Comparison of ENCODE assay signal across 8 cellular contexts in genomic region chr5:87780831-87781760, GRCh38.
DNase-seq lines count a peak whose midpoint lies in the region; ATAC-seq, FAIRE-seq and TF ChIP-seq lines count a peak whose summit lies in the region.

No MANE protein-coding gene starts in this region.

- no peak overlapping the region for H2BK5ac ChIP-seq in H1 (ENCODE audit: low read depth, low read length)
- H2BK5ac ChIP-seq in mesendoderm (ENCODE audit: low read length) = no peak overlapping the region

- H2AK5ac ChIP-seq in H1 (ENCODE audit: low read depth, low read length) (no peak overlapping the region), mesendoderm (ENCODE audit: low read length) (no peak overlapping the region)

- POLR2A ChIA-PET in H1 (lab: Charles Lee; ENCODE audit: partially characterized antibody) = no interaction called here

- H2BK120ac ChIP-seq in H1 (replicated peaks; ENCODE audit: low read depth, low read length) (no peak overlapping the region), mesendoderm (ENCODE audit: low read depth, low read length) (no peak overlapping the region)

- peaks cover 2 to 9% (median 4%) of the 10 kb centered on the region in 4 experiments; a peak in 4 of 7 replicates for H3K27me3 ChIP-seq in H1 (replicated peaks in 1 of 4; ENCODE audit: control insufficient read depth in 3 of 4, extremely low read depth in 1 of 4, insufficient read depth in 3 of 4, low read length in 3 of 4)
- H3K27me3 ChIP-seq in mesendoderm (ENCODE audit: insufficient read depth, low read length, poor library complexity) = no peaks in the 10 kb centered on the region

- no peak overlapping the region for H3K14ac ChIP-seq in H1 (ENCODE audit: insufficient read length)

- no peak overlapping the region for H4K5ac ChIP-seq in H1 (ENCODE audit: insufficient read length, low read depth, low read length)
- H4K5ac ChIP-seq in mesendoderm (ENCODE audit: low read length) = no peak overlapping the region

- no peak overlapping the region for H3K23ac ChIP-seq in H1 (ENCODE audit: insufficient read length)
- no peak overlapping the region for H3K23ac ChIP-seq in mesendoderm (ENCODE audit: low read length)

- CTCF ChIA-PET in H1 (lab: Charles Lee; ENCODE audit: partially characterized antibody) = interaction anchor here (0.5 to 4.0 kb wide), 42 partner anchors 11 to 946 kb away, joined by 3 to 50 read pairs (median 4); no protein-coding TSS in a partner anchor

- no peak overlapping the region for H2BK12ac ChIP-seq in H1 (ENCODE audit: low read depth, low read length)

- TF ChIP-seq POLR2A in H1 (IDR thresholded peaks at IDR 0.05; ENCODE audit: control extremely low read depth in 1 of 2, low read depth in 2 of 2, low read length in 2 of 2) = no peak

- no peaks in the 10 kb centered on the region for H3K79me1 ChIP-seq in H1 (ENCODE audit: low read depth, low read length)
- H3K79me1 ChIP-seq in mesendoderm (ENCODE audit: low read length) = no peaks in the 10 kb centered on the region

- H4K20me1 ChIP-seq in H1 (replicated peaks in 1 of 2; ENCODE audit: control insufficient read depth in 1 of 2, insufficient read depth in 2 of 2, low read length in 2 of 2) = no peaks in the 10 kb centered on the region

- H3K4me3 ChIP-seq in H1 (ENCODE audit: extremely low read depth in 1 of 4, insufficient read depth in 2 of 4, low read depth in 3 of 4, low read length in 4 of 4) = peak overlapping the region in 1 of 4 experiments; percentile 47; a peak in 3 of 8 replicates
- H3K4me3 ChIP-seq in mesendoderm (ENCODE audit: low read length) = no peak overlapping the region

- H3K9ac ChIP-seq in H1 (replicated peaks in 1 of 4; ENCODE audit: extremely low read depth in 1 of 4, low read depth in 3 of 4, low read length in 3 of 4) = no peak overlapping the region
- no peak overlapping the region for H3K9ac ChIP-seq in mesendoderm (ENCODE audit: low read length)

- H3K4ac ChIP-seq in H1 (replicated peaks; ENCODE audit: insufficient read length, low read depth, low read length) = no peak overlapping the region
- no peak overlapping the region for H3K4ac ChIP-seq in mesendoderm (ENCODE audit: low read depth, low read length)

- no peak overlapping the region for H3K56ac ChIP-seq in H1 (replicated peaks; ENCODE audit: insufficient read length, low read depth, low read length)
- H3K56ac ChIP-seq in mesendoderm (ENCODE audit: low read length) = no peak overlapping the region

- no peak overlapping the region for H4K8ac ChIP-seq in H1 (ENCODE audit: extremely low read depth, insufficient read depth, low read length)
- no peak overlapping the region for H4K8ac ChIP-seq in mesendoderm (ENCODE audit: low read depth, low read length)

- peak; percentile 94 for TF ChIP-seq CTCF in D721Med (IDR thresholded peaks at IDR 0.05; ENCODE audit: insufficient read depth, missing control alignments)
- peak; percentile 74 to 88 (median 86) for TF ChIP-seq CTCF in H1 (IDR thresholded peaks at IDR 0.05; ENCODE audit: control extremely low read depth in 1 of 3, insufficient read depth in 1 of 3, low read depth in 1 of 3, low read length in 3 of 3)

- no peaks in the 10 kb centered on the region for H3K79me2 ChIP-seq in H1 (ENCODE audit: control insufficient read depth in 1 of 2, insufficient read depth in 2 of 2, low read length in 2 of 2)
- no peaks in the 10 kb centered on the region for H3K79me2 ChIP-seq in mesendoderm (ENCODE audit: control insufficient read depth, insufficient read depth, low read length)

- H3K36me3 ChIP-seq in H1 (ENCODE audit: control insufficient read depth in 2 of 4, insufficient read depth in 4 of 4, low read length in 3 of 4) (no peaks in the 10 kb centered on the region), mesendoderm (ENCODE audit: control insufficient read depth, insufficient read depth, low read length) (no peaks in the 10 kb centered on the region)

- H2BK20ac ChIP-seq in H1 (ENCODE audit: low read length) = no peak overlapping the region

- H3K4me2 ChIP-seq in H1 (ENCODE audit: insufficient read depth in 1 of 2, low read depth in 2 of 2, low read length in 2 of 2) = peak overlapping the region in 1 of 2 experiments; percentile 62; a peak in 2 of 4 replicates
- no peak overlapping the region for H3K4me2 ChIP-seq in mesendoderm (ENCODE audit: low read length)

- H2BK15ac ChIP-seq in H1 (ENCODE audit: low read length) (no peak overlapping the region), mesendoderm (replicated peaks; ENCODE audit: low read depth) (no peak overlapping the region)

- peak; percentile 92 for FAIRE-seq in D721Med (lab: Jason Lieb, UNC)
- FAIRE-seq in HTR-8/SVneo (lab: Jason Lieb, UNC) = peak; percentile 51
- FAIRE-seq in H1 (lab: Jason Lieb, UNC) = peak; percentile 92

- no peaks in the 10 kb centered on the region for H3K23me2 ChIP-seq in H1 (ENCODE audit: low read depth, low read length)

- WGBS in H1 (ENCODE audit: extremely low coverage in 1 of 2, insufficient coverage in 1 of 2, insufficient read length in 1 of 2, insufficient replicate concordance in 2 of 2, low coverage in 1 of 2, low lambda C conversion rate in 2 of 2, missing lambda C conversion rate in 1 of 2), 2 experiments = 12% methylated on average over 13 of the region's 13 CpGs; no CpG with 5 or more reads in 1 of the 2 experiments
- 100% methylated on average over 1 of the region's 13 CpGs for WGBS in mesendoderm (ENCODE audit: extremely low coverage, insufficient coverage, low lambda C conversion rate)

- H3K18ac ChIP-seq in H1 (ENCODE audit: extremely low read depth, low read length) = no peak overlapping the region
- no peak overlapping the region for H3K18ac ChIP-seq in mesendoderm (ENCODE audit: low read length)

- TF ChIP-seq EP300 in H1 (IDR thresholded peaks at IDR 0.05; ENCODE audit: borderline replicate concordance in 1 of 2, low read depth in 2 of 2, low read length in 2 of 2) = no peak

- ATAC-seq in GM21515 (IDR thresholded peaks at IDR 0.05; ENCODE audit: unreplicated experiment) = peak; percentile 99

- TF ChIP-seq RAD21 in H1 (IDR thresholded peaks at IDR 0.05 in 1 of 2, conservative IDR thresholded peaks at IDR 0.05 in 1 of 2; ENCODE audit: low read depth in 2 of 2, low read length in 2 of 2) = peak; percentile 99

- H4K91ac ChIP-seq in H1 (replicated peaks; ENCODE audit: insufficient read length, low read length) = no peak overlapping the region

- H3K9me3 ChIP-seq in H1 (ENCODE audit: insufficient read depth in 2 of 2, low read depth in 1 of 2, low read length in 1 of 2) = no peaks in the 10 kb centered on the region

- no peak overlapping the region for H2AFZ ChIP-seq in H1 (ENCODE audit: low read length)

- DNase-seq in D721Med (ENCODE audit: insufficient read length, low spot score) = no peak
- DNase-seq in HTR-8/SVneo (ENCODE audit: insufficient read length, low spot score) = peak; percentile 34
- peak; percentile 10 for DNase-seq in NK-92 (lab: John Stamatoyannopoulos, UW; ENCODE audit: unreplicated experiment)
- DNase-seq in activated CD8-positive, alpha-beta memory T cell treated with anti-CD3 and anti-CD28 coated beads for 1 hour (ENCODE audit: extremely low read depth in 1 of 2, low read depth in 1 of 2) = peak; percentile 49 to 64
- peak; percentile 57 to 77 for DNase-seq in H1 (ENCODE audit: low read depth in 1 of 2, low spot score in 2 of 2)
- DNase-seq in mesendoderm = peak; percentile 87
- peak; percentile 28 to 60 for DNase-seq in stimulated activated CD8-positive, alpha-beta memory T cell treated with anti-CD3 and anti-CD28 coated beads, Interleukin-2, amount 100 ng/mL, for 1 hour (ENCODE audit: low read depth in 2 of 2)

- H3K27ac ChIP-seq in H1 (ENCODE audit: low read depth, low read length) (no peak overlapping the region), mesendoderm (ENCODE audit: low read depth, low read length) (no peak overlapping the region)

- no peaks in the 10 kb centered on the region; a peak in 1 of 7 replicates for H3K4me1 ChIP-seq in H1 (replicated peaks in 1 of 4; ENCODE audit: control insufficient read depth in 3 of 4, insufficient read depth in 4 of 4, low read length in 3 of 4)
- no peaks in the 10 kb centered on the region for H3K4me1 ChIP-seq in mesendoderm (ENCODE audit: control insufficient read depth, low read depth, low read length)
